In genomic region chr17:48592097-48592496, GRCh38 we compare ENCODE assay signal across 10 cellular contexts. TPM values are rescaled to one million over a fixed set of nuclear protein-coding genes. Genes with fewer than 3 reads are reported as not detected.
DNase-seq lines count a peak whose midpoint lies in the region; ATAC-seq and TF ChIP-seq lines count a peak whose summit lies in the region.
"Had no signal": no experiment of that assay in that cellular context is flagged by ENCODE, and none has a peak within 500 bp of the region (broad histone marks: within the 10 kb centered on the region; RNA-seq: fewer than 3 reads in every experiment).

No MANE protein-coding gene starts in this region.

- peaks cover 37% of the 10 kb centered on the region for H3K4me1 ChIP-seq in adipocyte (ENCODE audit: control insufficient read depth, insufficient read depth, low read length)

- H3K36me3 ChIP-seq in adipocyte (ENCODE audit: control insufficient read depth, insufficient read depth, low read length, severe bottlenecking) (peaks cover 22% of the 10 kb centered on the region), WERI-Rb-1 (no peaks in the 10 kb centered on the region)

- DNase-seq in activated CD4-positive, alpha-beta T cell treated with anti-CD3 and anti-CD28 coated beads, Interleukin-2, amount 10 ng/mL, durations not matched to agents 24 days and 14 days = no peak
- no peak for DNase-seq in activated CD4-positive, alpha-beta T cell treated with anti-CD3 and anti-CD28 coated beads for 48 hours
- DNase-seq in adipocyte (ENCODE audit: low read depth) (no peak), islet precursor cell (peak; percentile 71), WERI-Rb-1 (no peak), iPS-NIHi7 (ENCODE audit: extremely low spot score) (no peak)
- no peak for DNase-seq in stimulated activated effector memory CD8-positive, alpha-beta T cell treated with anti-CD3 and anti-CD28 coated beads, Interleukin-12 subunit alpha, Interleukin-12 subunit beta, amount 100 ng/mL, for 72 hours (ENCODE audit: low spot score in 2 of 2)
- DNase-seq: ACHN; activated effector memory CD4-positive, alpha-beta T cell treated with anti-CD3 and anti-CD28 coated beads, Interleukin-2, amount 50 U/mL, for 16 hours had no signal

- no peaks in the 10 kb centered on the region for H3K9me3 Mint-ChIP-seq in activated CD4-positive, alpha-beta T cell treated with anti-CD3 and anti-CD28 coated beads, Interleukin-2, amount 10 ng/mL, durations not matched to agents 24 days and 14 days
- no peaks in the 10 kb centered on the region for H3K9me3 Mint-ChIP-seq in stimulated activated effector memory CD8-positive, alpha-beta T cell treated with anti-CD3 and anti-CD28 coated beads, Interleukin-12 subunit alpha, Interleukin-12 subunit beta, amount 100 ng/mL, for 72 hours

- peak overlapping the region; percentile 9 for H3K4me3 ChIP-seq in adipocyte (ENCODE audit: low read length)
- H3K4me3 ChIP-seq in WERI-Rb-1 (ENCODE audit: low read depth, low read length) = no peak overlapping the region

- no peak overlapping the region for H3K27ac ChIP-seq in WERI-Rb-1

- peaks cover 86% of the 10 kb centered on the region for H3K27me3 Mint-ChIP-seq in activated CD4-positive, alpha-beta T cell treated with anti-CD3 and anti-CD28 coated beads, Interleukin-2, amount 10 ng/mL, durations not matched to agents 24 days and 14 days

- H3K27ac Mint-ChIP-seq in activated CD4-positive, alpha-beta T cell treated with anti-CD3 and anti-CD28 coated beads, Interleukin-2, amount 10 ng/mL, durations not matched to agents 24 days and 14 days = no peak overlapping the region
- H3K27ac Mint-ChIP-seq in stimulated activated effector memory CD8-positive, alpha-beta T cell treated with anti-CD3 and anti-CD28 coated beads, Interleukin-12 subunit alpha, Interleukin-12 subunit beta, amount 100 ng/mL, for 72 hours = no peak overlapping the region

- no peak for TF ChIP-seq CTCF in WERI-Rb-1 (IDR thresholded peaks at IDR 0.05; ENCODE audit: low read depth, low read length)

- no peaks in the 10 kb centered on the region for H3K36me3 Mint-ChIP-seq in activated CD4-positive, alpha-beta T cell treated with anti-CD3 and anti-CD28 coated beads, Interleukin-2, amount 10 ng/mL, durations not matched to agents 24 days and 14 days (ENCODE audit: low read depth)
- no peaks in the 10 kb centered on the region for H3K36me3 Mint-ChIP-seq in stimulated activated effector memory CD8-positive, alpha-beta T cell treated with anti-CD3 and anti-CD28 coated beads, Interleukin-12 subunit alpha, Interleukin-12 subunit beta, amount 100 ng/mL, for 72 hours

- peak overlapping the region; percentile 86 for H3K9ac ChIP-seq in adipocyte (ENCODE audit: low read length)

- peak overlapping the region; percentile 36 for H3K4me3 Mint-ChIP-seq in activated CD4-positive, alpha-beta T cell treated with anti-CD3 and anti-CD28 coated beads, Interleukin-2, amount 10 ng/mL, durations not matched to agents 24 days and 14 days
- peak overlapping the region; percentile 82 for H3K4me3 Mint-ChIP-seq in stimulated activated effector memory CD8-positive, alpha-beta T cell treated with anti-CD3 and anti-CD28 coated beads, Interleukin-12 subunit alpha, Interleukin-12 subunit beta, amount 100 ng/mL, for 72 hours

- no peaks in the 10 kb centered on the region for H3K9me3 ChIP-seq in adipocyte (ENCODE audit: control insufficient read depth, low read length)
- no peaks in the 10 kb centered on the region for H3K9me3 ChIP-seq in WERI-Rb-1 (ENCODE audit: severe bottlenecking)

- H3K27me3 ChIP-seq in adipocyte (replicated peaks; ENCODE audit: control insufficient read depth, insufficient read depth, low read length) (no peaks in the 10 kb centered on the region), WERI-Rb-1 (ENCODE audit: insufficient read depth, low read depth, severe bottlenecking) (peaks cover 95% of the 10 kb centered on the region)

- ATAC-seq in stimulated activated effector memory CD8-positive, alpha-beta T cell treated with anti-CD3 and anti-CD28 coated beads, Interleukin-12 subunit alpha, Interleukin-12 subunit beta, amount 100 ng/mL, for 72 hours = no peak
- no peak for ATAC-seq in HG02763 (IDR thresholded peaks at IDR 0.05; ENCODE audit: unreplicated experiment)

- intact Hi-C loops in activated CD4-positive, alpha-beta T cell treated with anti-CD3 and anti-CD28 coated beads, Interleukin-2, amount 10 ng/mL, durations not matched to agents 24 days and 14 days (cut with micrococcal nuclease) = loop anchor here (2.0 to 10.0 kb wide), 6 partner anchors 35 to 487 kb away; partner anchors contain the start of genes CBX1, HOXB9 and SNX11

- peaks cover 42% of the 10 kb centered on the region for H3K4me1 Mint-ChIP-seq in activated CD4-positive, alpha-beta T cell treated with anti-CD3 and anti-CD28 coated beads, Interleukin-2, amount 10 ng/mL, durations not matched to agents 24 days and 14 days
- peaks cover 45% of the 10 kb centered on the region for H3K4me1 Mint-ChIP-seq in stimulated activated effector memory CD8-positive, alpha-beta T cell treated with anti-CD3 and anti-CD28 coated beads, Interleukin-12 subunit alpha, Interleukin-12 subunit beta, amount 100 ng/mL, for 72 hours

RNA-seq across cellular contexts. Expression of gene HOXB5, which starts 1.5 kb away (rescaled TPM):
- total RNA-seq in activated CD4-positive, alpha-beta T cell treated with anti-CD3 and anti-CD28 coated beads, Interleukin-2, amount 10 ng/mL, durations not matched to agents 24 days and 14 days = not detected in 2 replicates

RNA-seq across cellular contexts. Expression of gene HOXB3, which starts 2.1 kb away (rescaled TPM):
- total RNA-seq in activated CD4-positive, alpha-beta T cell treated with anti-CD3 and anti-CD28 coated beads, Interleukin-2, amount 10 ng/mL, durations not matched to agents 24 days and 14 days = 3.6 and 3.7 TPM in 2 replicates

RNA-seq across cellular contexts. Expression of gene HOXB6, which starts 12.7 kb away (rescaled TPM):
- 0.33 and 0.36 TPM in 2 replicates for total RNA-seq in activated CD4-positive, alpha-beta T cell treated with anti-CD3 and anti-CD28 coated beads, Interleukin-2, amount 10 ng/mL, durations not matched to agents 24 days and 14 days

RNA-seq across cellular contexts. Expression of gene HOXB4, which starts 13.9 kb away (rescaled TPM):
- total RNA-seq in activated CD4-positive, alpha-beta T cell treated with anti-CD3 and anti-CD28 coated beads, Interleukin-2, amount 10 ng/mL, durations not matched to agents 24 days and 14 days = 3.1 and 3.6 TPM in 2 replicates

RNA-seq across cellular contexts. Expression of gene HOXB7, which starts 18.7 kb away (rescaled TPM):
- total RNA-seq in activated CD4-positive, alpha-beta T cell treated with anti-CD3 and anti-CD28 coated beads, Interleukin-2, amount 10 ng/mL, durations not matched to agents 24 days and 14 days = 0.30 and 0.36 TPM in 2 replicates
